Comparison of ENCODE assay signal across 1 cellular context in genomic region chr2:68252407-68253210, GRCh38.
TF ChIP-seq lines count a peak whose summit lies in the region.

Gene PPP3R1 (minus strand): TSS chr2:68252532. CDS start chr2:68252127, 405 bp downstream.

TF ChIP-seq in K562, 482 proteins besides CTCF, POLR2A, EP300 and RAD21 (continued from another document and continues in another):
- TF ChIP-seq CHD7 (IDR thresholded peaks at IDR 0.05; ENCODE audit: low read depth, low read length) = no peak
- TF ChIP-seq CCNT2 (IDR thresholded peaks at IDR 0.05; ENCODE audit: borderline replicate concordance, extremely low read depth, insufficient read length, low read depth, low read length) = peak; percentile 86
- TF ChIP-seq FOXJ2 (tag; IDR thresholded peaks at IDR 0.05) = no peak
- TF ChIP-seq JUN (IDR thresholded peaks at IDR 0.05; ENCODE audit: borderline replicate concordance, low read depth, low read length) = peak; percentile 49; the same call in 1 of the 2 replicates
- no peak for TF ChIP-seq JUN (CRISPR knock-in tag; IDR thresholded peaks at IDR 0.05; ENCODE audit: borderline replicate concordance)
- no peak for TF ChIP-seq ZNF3 (CRISPR knock-in tag; IDR thresholded peaks at IDR 0.05)
- no peak for TF ChIP-seq DACH1 (IDR thresholded peaks at IDR 0.05; ENCODE audit: partially characterized antibody)
- no peak for TF ChIP-seq E2F3 (CRISPR knock-in tag; IDR thresholded peaks at IDR 0.05)
- TF ChIP-seq ZNF449 (CRISPR knock-in tag; IDR thresholded peaks at IDR 0.05) = no peak
- TF ChIP-seq KDM5B (IDR thresholded peaks at IDR 0.05; ENCODE audit: insufficient replicate concordance, low read depth, low read length) = peak; percentile 89
- TF ChIP-seq HDAC8 (tag; IDR thresholded peaks at IDR 0.05) = no peak
- TF ChIP-seq HINFP (tag; conservative IDR thresholded peaks at IDR 0.05; ENCODE audit: low read depth) = 0 out of 2 replicates have a peak, but pooled peaks have one; percentile 32
- peak; percentile 71 for TF ChIP-seq TAF1 (IDR thresholded peaks at IDR 0.05; ENCODE audit: control insufficient read depth, extremely low read depth, insufficient read depth, low read length, severe bottlenecking)
- peak in 1 of 2 experiments; percentile 29; a peak in 1 of 4 replicates for TF ChIP-seq SRF (CRISPR knock-in tag; IDR thresholded peaks at IDR 0.05)
- TF ChIP-seq ZNF347 (CRISPR knock-in tag; IDR thresholded peaks at IDR 0.05; ENCODE audit: low read depth) = no peak
- TF ChIP-seq XRCC4 (IDR thresholded peaks at IDR 0.05; ENCODE audit: extremely low read depth, insufficient read depth, insufficient read length) = no peak
- TF ChIP-seq FOXP4 (CRISPR knock-in tag; IDR thresholded peaks at IDR 0.05; ENCODE audit: borderline replicate concordance) = no peak
- no peak for TF ChIP-seq ZNF165 (CRISPR knock-in tag; IDR thresholded peaks at IDR 0.05; ENCODE audit: borderline replicate concordance)
- no peak for TF ChIP-seq U2AF2 (optimal IDR thresholded peaks at IDR 0.05; ENCODE audit: low read depth, low read length)
- TF ChIP-seq MYNN (IDR thresholded peaks at IDR 0.05) = no peak
- TF ChIP-seq MYNN (CRISPR knock-in tag; IDR thresholded peaks at IDR 0.05) = no peak
- TF ChIP-seq BACH1 (tag; IDR thresholded peaks at IDR 0.05) = no peak
- TF ChIP-seq TSC22D4 (tag; IDR thresholded peaks at IDR 0.05) = no peak
- TF ChIP-seq NR2C1 (IDR thresholded peaks at IDR 0.05) = no peak
- no peak for TF ChIP-seq NR2C1 (tag; IDR thresholded peaks at IDR 0.05)
- no peak for TF ChIP-seq ELF4 (CRISPR knock-in tag; IDR thresholded peaks at IDR 0.05)
- TF ChIP-seq CHD4 (IDR thresholded peaks at IDR 0.05; ENCODE audit: insufficient read depth, insufficient replicate concordance, low read depth, low read length, poor library complexity, severe bottlenecking) = no peak
- no peak for TF ChIP-seq PTBP1 (IDR thresholded peaks at IDR 0.05; ENCODE audit: low read depth, low read length)
- no peak for TF ChIP-seq ZNF140 (CRISPR knock-in tag; IDR thresholded peaks at IDR 0.05)
- TF ChIP-seq SRSF9 (IDR thresholded peaks at IDR 0.05; ENCODE audit: borderline replicate concordance, low read depth, low read length) = no peak
- peak; percentile 62; the same call in 1 of the 2 replicates for TF ChIP-seq MAX (CRISPR knock-in tag; IDR thresholded peaks at IDR 0.05)
- TF ChIP-seq RFX5 (IDR thresholded peaks at IDR 0.05; ENCODE audit: low read depth, low read length) = no peak
- no peak for TF ChIP-seq ZNF644 (tag; IDR thresholded peaks at IDR 0.05; ENCODE audit: low read depth)
- TF ChIP-seq ZBTB7A (IDR thresholded peaks at IDR 0.05; ENCODE audit: borderline replicate concordance, control insufficient read depth, low read depth, low read length) = peak; percentile 97
- no peak for TF ChIP-seq TAL1 (IDR thresholded peaks at IDR 0.05)
- no peak for TF ChIP-seq MEIS2 (IDR thresholded peaks at IDR 0.05; ENCODE audit: partially characterized antibody)
- no peak for TF ChIP-seq ZNF830 (CRISPR knock-in tag; IDR thresholded peaks at IDR 0.05)
- TF ChIP-seq ZFP30 (CRISPR knock-in tag; IDR thresholded peaks at IDR 0.05; ENCODE audit: borderline replicate concordance) = no peak
- no peak for TF ChIP-seq ZNF282 (CRISPR knock-in tag; IDR thresholded peaks at IDR 0.05)
- TF ChIP-seq CGGBP1 (CRISPR knock-in tag; IDR thresholded peaks at IDR 0.05) = 0 out of 2 replicates have a peak, but pooled peaks have one; percentile 72
- TF ChIP-seq TGIF2 (CRISPR knock-in tag; IDR thresholded peaks at IDR 0.05) = no peak
- peak; percentile 57 for TF ChIP-seq SAP30 (IDR thresholded peaks at IDR 0.05; ENCODE audit: borderline replicate concordance, insufficient read depth, low read depth, low read length, poor library complexity, severe bottlenecking)
- 0 out of 2 replicates have a peak, but pooled peaks have one; percentile 12 for TF ChIP-seq CHD2 (IDR thresholded peaks at IDR 0.05; ENCODE audit: low read depth, low read length)
- peak; percentile 49; the same call in 1 of the 2 replicates for TF ChIP-seq PML (IDR thresholded peaks at IDR 0.05; ENCODE audit: low read length)
- no peak for TF ChIP-seq IFI16 (CRISPR knock-in tag; IDR thresholded peaks at IDR 0.05)
- TF ChIP-seq ZNF354B (CRISPR knock-in tag; IDR thresholded peaks at IDR 0.05) = no peak
- no peak for TF ChIP-seq TCF7L2 (IDR thresholded peaks at IDR 0.05; ENCODE audit: low read depth, low read length)
- 0 out of 2 replicates have a peak, but pooled peaks have one; percentile 6 for TF ChIP-seq ZNF263 (CRISPR knock-in tag; IDR thresholded peaks at IDR 0.05; ENCODE audit: borderline replicate concordance)
- TF ChIP-seq ZBTB8A (IDR thresholded peaks at IDR 0.05; ENCODE audit: partially characterized antibody) = no peak
- TF ChIP-seq CBX1 (IDR thresholded peaks at IDR 0.05; ENCODE audit: low read depth) = no peak
- TF ChIP-seq SREBF1 (IDR thresholded peaks at IDR 0.05; ENCODE audit: borderline replicate concordance, low read depth, low read length) = no peak
- TF ChIP-seq ZFP91 (CRISPR knock-in tag; IDR thresholded peaks at IDR 0.05) = no peak
- peak; percentile 89 for TF ChIP-seq RBFOX2 (IDR thresholded peaks at IDR 0.05; ENCODE audit: low read depth, low read length)
- no peak for TF ChIP-seq HNRNPL (IDR thresholded peaks at IDR 0.05; ENCODE audit: low read depth, low read length)
- no peak for TF ChIP-seq JUNB (CRISPR knock-in tag; conservative IDR thresholded peaks at IDR 0.05)
